Comparison of ENCODE assay signal across 8 cellular contexts in the genomic region with DNA sequence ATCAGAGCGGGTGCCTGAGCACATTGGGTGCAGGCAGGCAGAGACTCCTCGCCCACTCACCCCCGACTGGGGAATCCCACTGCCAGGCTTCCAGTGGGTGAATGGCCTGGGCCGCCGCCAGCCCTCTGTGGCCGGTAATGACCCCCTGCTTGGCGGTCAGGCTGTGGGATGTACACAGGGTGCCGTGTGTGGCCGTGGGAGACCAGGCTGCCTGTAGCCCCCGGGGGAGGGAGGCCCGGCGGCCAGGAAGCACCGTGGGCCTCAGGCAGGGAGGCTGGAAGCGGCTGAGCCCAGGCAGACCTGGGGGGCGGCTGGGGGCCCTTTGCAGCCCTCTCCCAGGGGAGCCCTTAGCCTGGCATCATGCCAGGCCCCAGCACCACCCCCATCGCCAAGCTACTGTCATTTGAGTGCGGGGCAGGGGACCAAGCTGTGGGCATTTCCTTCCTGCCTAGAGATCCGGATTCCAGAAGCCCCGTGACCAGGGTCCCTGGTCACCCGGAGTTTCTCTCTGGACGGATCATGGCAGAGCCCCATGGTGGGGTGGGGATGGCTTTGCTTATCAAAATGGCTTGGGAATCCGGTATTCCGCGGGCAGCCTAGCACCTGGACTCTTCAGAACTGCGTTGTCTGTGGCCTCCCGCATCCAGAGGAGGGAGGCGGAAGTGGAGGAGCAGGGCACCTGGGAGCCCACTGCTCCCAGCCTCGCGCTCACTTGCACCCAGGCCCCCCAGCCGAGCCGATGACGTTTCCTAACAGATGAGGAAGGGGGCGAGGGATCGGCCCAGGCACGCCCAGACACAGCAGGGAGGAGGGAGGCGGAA. TPM values are rescaled to one million over a fixed set of nuclear protein-coding genes. Genes with fewer than 3 reads are reported as not detected.
DNase-seq lines count a peak whose midpoint lies in the region; ATAC-seq and TF ChIP-seq lines count a peak whose summit lies in the region.

No MANE protein-coding gene starts in this region.

- intact Hi-C loops in mammary epithelial cell (cut with micrococcal nuclease) = loop anchor here (5.0 kb wide), 1 partner anchor 111 kb away; no protein-coding TSS in a partner anchor

- H3K79me2 ChIP-seq in Loucy (ENCODE audit: insufficient read depth, low read length) = peaks cover 60% of the 10 kb centered on the region
- peaks cover 56% of the 10 kb centered on the region for H3K79me2 ChIP-seq in mammary epithelial cell (ENCODE audit: insufficient read depth, low read length)

- H3K4me2 ChIP-seq in Loucy (ENCODE audit: low read depth, low read length, poor library complexity, severe bottlenecking) (peak overlapping the region; percentile 86), mammary epithelial cell (ENCODE audit: insufficient read depth, low read depth, low read length) (peak overlapping the region; percentile 96)

- DNase-seq in GM12864 (ENCODE audit: low read depth) = no peak
- peak; percentile 16 for DNase-seq in T-helper 9 cell
- DNase-seq in mammary epithelial cell = peak; percentile 58
- DNase-seq in kidney epithelial cell (ENCODE audit: low read depth) = no peak
- peak; percentile 68 for DNase-seq in stimulated activated CD4-positive, alpha-beta T cell treated with anti-CD3 and anti-CD28 coated beads, Interleukin-15, amount 100 ng/mL, for 24 hours

- H3K9me3 ChIP-seq in Loucy (ENCODE audit: insufficient read depth, low read depth, low read length) (no peaks in the 10 kb centered on the region), mammary epithelial cell (replicated peaks; ENCODE audit: insufficient read depth, low read length) (no peaks in the 10 kb centered on the region)

- ATAC-seq in HG03045 (IDR thresholded peaks at IDR 0.05; ENCODE audit: unreplicated experiment) (no peak), HG02870 (IDR thresholded peaks at IDR 0.05; ENCODE audit: unreplicated experiment) (no peak)

- peak overlapping the region; percentile 76 for H3K4me3 ChIP-seq in GM12864 (ENCODE audit: low read depth, low read length)
- peak overlapping the region; percentile 90 for H3K4me3 ChIP-seq in Loucy (ENCODE audit: low read length, poor library complexity, severe bottlenecking)
- peak overlapping the region; percentile 65 to 88 (median 68) for H3K4me3 ChIP-seq in mammary epithelial cell (replicated peaks in 1 of 3; ENCODE audit: insufficient read depth in 1 of 3, low read depth in 2 of 3, low read length in 3 of 3)
- peak overlapping the region; percentile 99 for H3K4me3 ChIP-seq in kidney epithelial cell (ENCODE audit: low read depth, low read length)

- H3F3A ChIP-seq in Loucy (ENCODE audit: low read depth) = no peaks in the 10 kb centered on the region

- peak overlapping the region; percentile 59 for H3K27ac ChIP-seq in mammary epithelial cell (ENCODE audit: insufficient read depth, low read depth, low read length)

- H3K27me3 ChIP-seq in Loucy (ENCODE audit: insufficient read depth, low read length, poor library complexity, severe bottlenecking) (no peaks in the 10 kb centered on the region), mammary epithelial cell (ENCODE audit: insufficient read depth, low read length) (no peaks in the 10 kb centered on the region), kidney epithelial cell (ENCODE audit: control insufficient read depth, insufficient read depth, low read length) (no peaks in the 10 kb centered on the region)

- no peaks in the 10 kb centered on the region for H3K9me2 ChIP-seq in Loucy (replicated peaks; ENCODE audit: low read depth, low read length)

- no TSS peak for BruUV-seq in mammary epithelial cell (replicated peaks; lab: Mats Ljungman, UMichigan)

- 2% methylated on average over 20 of the region's 36 CpGs for WGBS in mammary epithelial cell (ENCODE audit: low coverage, missing lambda C conversion rate)

- H3K9ac ChIP-seq in Loucy (ENCODE audit: low read depth, low read length, poor library complexity, severe bottlenecking) (peak overlapping the region; percentile 98), mammary epithelial cell (ENCODE audit: insufficient read depth, low read length) (peak overlapping the region; percentile 80)

- H3K4me1 ChIP-seq in Loucy (ENCODE audit: insufficient read depth, low read length, poor library complexity, severe bottlenecking) = peaks cover 30% of the 10 kb centered on the region
- peaks cover 35% of the 10 kb centered on the region for H3K4me1 ChIP-seq in mammary epithelial cell (ENCODE audit: insufficient read depth, low read length)

- TF ChIP-seq CTCF in GM12864 (IDR thresholded peaks at IDR 0.05; ENCODE audit: low read depth, low read length, missing control alignments) (no peak), Loucy (conservative IDR thresholded peaks at IDR 0.05; ENCODE audit: low read length) (no peak), mammary epithelial cell (conservative IDR thresholded peaks at IDR 0.05 in 1 of 2, IDR thresholded peaks at IDR 0.05 in 1 of 2; ENCODE audit: extremely low read depth in 1 of 2, insufficient read depth in 1 of 2, low read depth in 1 of 2, low read length in 2 of 2) (no peak), kidney epithelial cell (IDR thresholded peaks at IDR 0.05; ENCODE audit: insufficient read depth, low read length, poor library complexity, severe bottlenecking) (no peak)

- dilution Hi-C loops in mammary epithelial cell (cut with HindIII; ENCODE audit: low sequenced_read_pairs) = loop anchor here (10.0 kb wide), 1 partner anchor 138 kb away; no protein-coding TSS in a partner anchor

- CTCF ChIA-PET in mammary epithelial cell (lab: Charles Lee; ENCODE audit: low non-redundant PET) = no interaction called here

- H4K20me1 ChIP-seq in Loucy (ENCODE audit: insufficient read depth, low read length, poor library complexity, severe bottlenecking) = peaks cover 57% of the 10 kb centered on the region
- H4K20me1 ChIP-seq in mammary epithelial cell (ENCODE audit: insufficient read depth, low read length) = no peaks in the 10 kb centered on the region

- no peaks in the 10 kb centered on the region for H3K36me3 ChIP-seq in Loucy (ENCODE audit: insufficient read depth, low read length)
- H3K36me3 ChIP-seq in mammary epithelial cell (ENCODE audit: insufficient read depth, low read length) = no peaks in the 10 kb centered on the region
- H3K36me3 ChIP-seq in kidney epithelial cell (ENCODE audit: control insufficient read depth, insufficient read depth, low read length) = no peaks in the 10 kb centered on the region

- H2AFZ ChIP-seq in Loucy (ENCODE audit: low read length) = no peak overlapping the region
- H2AFZ ChIP-seq in mammary epithelial cell (ENCODE audit: low read depth, low read length) = peak overlapping the region; percentile 78

- in situ Hi-C loops in mammary epithelial cell (cut with MboI; ENCODE audit: low sequenced_read_pairs in 2 of 2) = no loop called here

RNA-seq across cellular contexts. Expression of a gene that starts 1.1 kb away (rescaled TPM):
- total RNA-seq in mammary epithelial cell (10 to 100 TPM; 13.2 to 45.8 TPM), kidney epithelial cell (106 and 118 TPM in 2 replicates)
- polyA plus RNA-seq in mammary epithelial cell = 25.9 TPM
- polyA minus RNA-seq in mammary epithelial cell = 20.2 TPM

RNA-seq across cellular contexts. Expression of a gene that starts 55.1 kb away (rescaled TPM):
- total RNA-seq in mammary epithelial cell = under 1 TPM; 0.42 to 0.50 TPM
- 0.15 TPM for polyA plus RNA-seq in mammary epithelial cell
- 0.98 TPM for polyA minus RNA-seq in mammary epithelial cell
- total RNA-seq in kidney epithelial cell = 2.8 and 5.6 TPM in 2 replicates

Comparison
In these comparisons a context has a peak if more than half of its experiments do, and no peak if none do; other contexts are left out.
1. DNase-seq: peak in T-helper 9 cell (single experiment), mammary epithelial cell (single experiment) and stimulated activated CD4-positive, alpha-beta T cell treated with anti-CD3 and anti-CD28 coated beads, Interleukin-15, amount 100 ng/mL, for 24 hours (single experiment); none in GM12864 (single experiment) and kidney epithelial cell (single experiment).
2. Peak in every context shown above with its lines, with median percentiles within 50 percentile points of each other: H3K4me3 ChIP-seq.